ENCODE assay signal across 18 cellular contexts in genomic region chrX:23937100-23937499, GRCh38. TPM values are rescaled to one million over a fixed set of nuclear protein-coding genes. Genes with fewer than 3 reads are reported as not detected.
DNase-seq lines count a peak whose midpoint lies in the region; ATAC-seq and TF ChIP-seq lines count a peak whose summit lies in the region.
"Had no signal": no experiment of that assay in that cellular context is flagged by ENCODE, and none has a peak within 500 bp of the region (broad histone marks: within the 10 kb centered on the region; RNA-seq: fewer than 3 reads in every experiment).

No MANE protein-coding gene starts in this region.

- H3K4me3 Mint-ChIP-seq in Caco-2 (ENCODE audit: unreplicated experiment), result no peak overlapping the region
- H3K4me3 Mint-ChIP-seq: activated CD8-positive, alpha-beta T cell treated with anti-CD3 and anti-CD28 coated beads, Interleukin-2, amount 10 ng/mL, durations not matched to agents 7 days and 5 days; activated T-cell treated with anti-CD3 and anti-CD28 coated beads, Interleukin-2, amount 50 U/mL, for 24 hours; central memory CD8-positive, alpha-beta T cell had no signal

- no peak overlapping the region for H2AFZ ChIP-seq in GM23248

- no peaks in the 10 kb centered on the region for H3K79me2 ChIP-seq in GM23248 (ENCODE audit: insufficient read depth)

- 69 to 95% methylated on average over 2 to 3 of the region's 4 CpGs for WGBS in GM23248 (ENCODE audit: low coverage in 1 of 2, low lambda C conversion rate in 2 of 2, missing lambda C conversion rate in 2 of 2), 2 experiments

- in situ Hi-C loops in GM23248 (cut with MboI), result no loop called here

- H3K4me1 Mint-ChIP-seq in Caco-2 (ENCODE audit: low read depth, unreplicated experiment), result no peaks in the 10 kb centered on the region
- H3K4me1 Mint-ChIP-seq: central memory CD8-positive, alpha-beta T cell had no signal

- H3K36me3 Mint-ChIP-seq in Caco-2 (ENCODE audit: insufficient read depth, unreplicated experiment), result no peaks in the 10 kb centered on the region

- DNase-seq in GM23248, result peak; percentile 10
- DNase-seq in LHCN-M2 (ENCODE audit: low read depth), result peak; percentile 21
- peak; percentile 13 for DNase-seq in WERI-Rb-1
- DNase-seq in myocyte (ENCODE audit: low read depth), result peak; percentile 14
- DNase-seq in Caco-2, result no peak
- DNase-seq in cerebellar cortex (ENCODE audit: low spot score), result no peak
- DNase-seq: activated CD8-positive, alpha-beta T cell treated with anti-CD3 and anti-CD28 coated beads, Interleukin-2, amount 10 ng/mL, durations not matched to agents 7 days and 5 days; activated naive CD4-positive, alpha-beta T cell treated with Interleukin-2 at 50 U/mL for 16 hours; activated T-cell treated with anti-CD3 and anti-CD28 coated beads, Interleukin-2, amount 50 U/mL, for 24 hours; AML-193; COR-L47; islet precursor cell; lower lobe of right lung; NCI-H1105; occipital lobe had no signal

- H3K27ac ChIP-seq in GM23248, result no peak overlapping the region
- H3K27ac ChIP-seq in WERI-Rb-1, result no peak overlapping the region
- H3K27ac ChIP-seq: lower lobe of right lung, right atrium auricular region had no signal

- ATAC-seq in GM18505 (IDR thresholded peaks at IDR 0.05; ENCODE audit: unreplicated experiment), result no peak
- ATAC-seq: activated CD8-positive, alpha-beta T cell treated with anti-CD3 and anti-CD28 coated beads, Interleukin-2, amount 10 ng/mL, durations not matched to agents 7 days and 5 days; lower lobe of right lung had no signal

- TF ChIP-seq POLR2A in GM18505 (IDR thresholded peaks at IDR 0.05; ENCODE audit: borderline replicate concordance, extremely low read depth, insufficient read depth, insufficient read length), result no peak

- H3K4me3 ChIP-seq in GM23248, result no peak overlapping the region
- H3K4me3 ChIP-seq in WERI-Rb-1 (ENCODE audit: low read depth, low read length), result no peak overlapping the region
- no peak overlapping the region for H3K4me3 ChIP-seq in Caco-2 (ENCODE audit: low read depth, low read length)
- H3K4me3 ChIP-seq: lower lobe of right lung, right atrium auricular region had no signal

- intact Hi-C loops in Caco-2 (cut with micrococcal nuclease; ENCODE audit: unreplicated experiment), result loop anchor here (10.0 kb wide), 1 partner anchor 88 kb away; the partner anchor contains the start of gene KLHL15

- H3F3A ChIP-seq in GM23248 (ENCODE audit: insufficient read depth), result no peaks in the 10 kb centered on the region

- H3K4me2 ChIP-seq in GM23248 (ENCODE audit: unreplicated experiment), result no peak overlapping the region

- no peaks in the 10 kb centered on the region for H3K27me3 Mint-ChIP-seq in Caco-2 (ENCODE audit: insufficient read depth, unreplicated experiment)
- H3K27me3 Mint-ChIP-seq: central memory CD8-positive, alpha-beta T cell had no signal

- no TSS peak for BruUV-seq in Caco-2 (replicated peaks; lab: Mats Ljungman, UMichigan)

- no peaks in the 10 kb centered on the region for H3K27me3 ChIP-seq in GM23248 (replicated peaks; ENCODE audit: insufficient read depth)
- H3K27me3 ChIP-seq in WERI-Rb-1 (ENCODE audit: insufficient read depth, low read depth, severe bottlenecking), result peaks cover 11% of the 10 kb centered on the region
- no peaks in the 10 kb centered on the region for H3K27me3 ChIP-seq in Caco-2 (replicated peaks; ENCODE audit: control insufficient read depth, insufficient read depth, low read length)
- H3K27me3 ChIP-seq: right atrium auricular region had no signal

- H3K9me3 Mint-ChIP-seq in Caco-2 (ENCODE audit: unreplicated experiment), result no peaks in the 10 kb centered on the region
- H3K9me3 Mint-ChIP-seq: activated T-cell treated with anti-CD3 and anti-CD28 coated beads, Interleukin-2, amount 50 U/mL, for 24 hours; central memory CD8-positive, alpha-beta T cell had no signal

- CTCF ChIA-PET in Caco-2 (lab: Charles Lee), result no interaction called here

- H3K9ac ChIP-seq in GM23248, result no peak overlapping the region

- H3K4me1 ChIP-seq in GM23248 (ENCODE audit: insufficient read depth), result peaks cover 11% of the 10 kb centered on the region
- H3K4me1 ChIP-seq in Caco-2, result no peaks in the 10 kb centered on the region; the same call in 1 of the 2 replicates
- H3K4me1 ChIP-seq: lower lobe of right lung, right atrium auricular region had no signal

- POLR2A ChIA-PET in Caco-2 (lab: Charles Lee), result no interaction called here

- H4K20me1 ChIP-seq in GM23248 (ENCODE audit: insufficient read depth), result no peaks in the 10 kb centered on the region

- TF ChIP-seq CTCF in WERI-Rb-1 (IDR thresholded peaks at IDR 0.05; ENCODE audit: low read depth, low read length) (no peak), Caco-2 (IDR thresholded peaks at IDR 0.05; ENCODE audit: insufficient read depth in 1 of 2, low read depth in 1 of 2, low read length in 1 of 2, severe bottlenecking in 1 of 2, unreplicated experiment in 1 of 2) (no peak)

- H3K36me3 ChIP-seq in GM23248 (ENCODE audit: low read depth) (no peaks in the 10 kb centered on the region), WERI-Rb-1 (no peaks in the 10 kb centered on the region), Caco-2 (ENCODE audit: control insufficient read depth, insufficient read depth, low read length) (no peaks in the 10 kb centered on the region)
- H3K36me3 ChIP-seq: lower lobe of right lung, right atrium auricular region had no signal

- no peak overlapping the region for H3K27ac Mint-ChIP-seq in Caco-2 (ENCODE audit: unreplicated experiment)
- H3K27ac Mint-ChIP-seq: activated CD8-positive, alpha-beta T cell treated with anti-CD3 and anti-CD28 coated beads, Interleukin-2, amount 10 ng/mL, durations not matched to agents 7 days and 5 days; activated T-cell treated with anti-CD3 and anti-CD28 coated beads, Interleukin-2, amount 50 U/mL, for 24 hours had no signal

- H3K9me3 ChIP-seq in GM23248 (ENCODE audit: low read depth), result no peaks in the 10 kb centered on the region
- no peaks in the 10 kb centered on the region for H3K9me3 ChIP-seq in WERI-Rb-1 (ENCODE audit: severe bottlenecking)
- H3K9me3 ChIP-seq in Caco-2, result no peaks in the 10 kb centered on the region
- H3K9me3 ChIP-seq: lower lobe of right lung, right atrium auricular region had no signal

- no peaks in the 10 kb centered on the region for H3K9me2 ChIP-seq in GM23248 (ENCODE audit: insufficient read depth)

RNA-seq across cellular contexts. Expression of gene CXorf58, which starts 29.3 kb away (rescaled TPM):
- total RNA-seq in GM23248 (2014; rRNA removed; shearing (Covaris generic)), result not detected in 2 replicates
- polyA plus RNA-seq in GM23248 (2016; fragmentation: Nextera tagmentation; extraction: Ambion mirVana), result not detected in 2 replicates
- total RNA-seq in LHCN-M2 (2014; rRNA removed), result 0.06 TPM in 1 of 2 replicates, not detected in the other
- not detected for polyA plus RNA-seq in LHCN-M2 (2012)
- total RNA-seq in myocyte, result 0.16 TPM in 1 of 2 replicates, not detected in the other
- not detected for polyA plus RNA-seq in myocyte (2012)
- not detected in 2 replicates for total RNA-seq in Caco-2 (2022)
- total RNA-seq: occipital lobe, right atrium auricular region had no signal

RNA-seq across cellular contexts. Expression of gene APOO, which starts 29.4 kb away (rescaled TPM):
- 7.3 and 8.6 TPM in 2 replicates for total RNA-seq in GM23248 (2014; rRNA removed; shearing (Covaris generic))
- polyA plus RNA-seq in GM23248 (2016; fragmentation: Nextera tagmentation; extraction: Ambion mirVana), result 20.2 and 21.0 TPM in 2 replicates
- total RNA-seq in LHCN-M2 (2014; rRNA removed) (14.6 and 14.7 TPM in 2 replicates), myocyte (19.6 and 25.6 TPM in 2 replicates), Caco-2 (2022) (23.4 and 24.0 TPM in 2 replicates)
- polyA plus RNA-seq in LHCN-M2 (2012), result 23.9 TPM
- polyA plus RNA-seq in myocyte (2012), result 17.9 TPM

Comparison
In these comparisons a context has a peak if more than half of its experiments do, and no peak if none do; other contexts are left out.
1. DNase-seq: peak in GM23248 (single experiment), LHCN-M2 (single experiment), WERI-Rb-1 (single experiment) and myocyte (single experiment); none in Caco-2 (0 of 2) and cerebellar cortex (single experiment).